ENCODE assay signal across 15 cellular contexts in genomic region chr7:68963547-68963946, GRCh38.
DNase-seq lines count a peak whose midpoint lies in the region; ATAC-seq, FAIRE-seq and TF ChIP-seq lines count a peak whose summit lies in the region.
"Had no signal": no experiment of that assay in that cellular context is flagged by ENCODE, and none has a peak within 500 bp of the region (broad histone marks: within the 10 kb centered on the region; RNA-seq: fewer than 3 reads in every experiment).

No MANE protein-coding gene starts in this region.

- H3K79me1 ChIP-seq in mesendoderm (ENCODE audit: low read length), result no peaks in the 10 kb centered on the region

- H3K27ac ChIP-seq in A549 (peak overlapping the region; percentile 51 to 80; a peak in 5 of 6 replicates), mesendoderm (ENCODE audit: low read depth, low read length) (no peak overlapping the region), aorta (ENCODE audit: low read depth in 1 of 2, low read length in 2 of 2) (no peak overlapping the region)
- H3K27ac ChIP-seq: stomach had no signal

- FAIRE-seq in A549 (lab: Jason Lieb, UNC) (no peak), bronchial epithelial cell (lab: Jason Lieb, UNC) (no peak)
- FAIRE-seq: A204.1 had no signal

- H4K5ac ChIP-seq in mesendoderm (ENCODE audit: low read length), result no peak overlapping the region

- TF ChIP-seq RAD21 in A549 (conservative IDR thresholded peaks at IDR 0.05 in 1 of 2, IDR thresholded peaks at IDR 0.05 in 1 of 2), result peak; percentile 18 to 34; a peak in 3 of 5 replicates

- H3K27me3 ChIP-seq in bronchial epithelial cell (ENCODE audit: control insufficient read depth, insufficient read depth, low read length) (no peaks in the 10 kb centered on the region), mesendoderm (ENCODE audit: insufficient read depth, low read length, poor library complexity) (no peaks in the 10 kb centered on the region), aorta (ENCODE audit: control insufficient read depth in 1 of 2, insufficient read depth in 2 of 2, low read length in 1 of 2) (no peaks in the 10 kb centered on the region)
- H3K27me3 ChIP-seq: stomach had no signal

- no peak overlapping the region for H3K4ac ChIP-seq in mesendoderm (ENCODE audit: low read depth, low read length)

- intact Hi-C loops in aorta (cut with DNase I), result no loop called here

- H3K4me3 ChIP-seq in A549 (no peak overlapping the region), bronchial epithelial cell (ENCODE audit: low read depth, low read length) (no peak overlapping the region), mesendoderm (ENCODE audit: low read length) (no peak overlapping the region), aorta (ENCODE audit: low read length in 2 of 2) (no peak overlapping the region)
- H3K4me3 ChIP-seq: stomach had no signal

- no peak overlapping the region for H2AK5ac ChIP-seq in mesendoderm (ENCODE audit: low read length)

- H3K9me3 ChIP-seq in A549 (peaks cover 3% of the 10 kb centered on the region; the same call in 1 of the 3 replicates), aorta (ENCODE audit: control insufficient read depth, low read length) (peaks cover 3% of the 10 kb centered on the region)

- no peak overlapping the region for H2BK5ac ChIP-seq in mesendoderm (ENCODE audit: low read length)

- peak in 1 of 2 experiments; percentile 71 for DNase-seq in A549 (ENCODE audit: low read depth in 1 of 2, low spot score in 1 of 2)
- peak; percentile 99 for DNase-seq in M059J (ENCODE audit: low read depth)
- DNase-seq in bronchial epithelial cell (ENCODE audit: low read depth), result peak; percentile 4
- peak; percentile 90 for DNase-seq in mesendoderm
- DNase-seq in stimulated activated naive CD8-positive, alpha-beta T cell treated with anti-CD3 and anti-CD28 coated beads, Interleukin-15, Interleukin-2, amounts not matched to agents 100 U/mL and 50 U/mL, for 24 hours, result no peak
- no peak for DNase-seq in aorta
- DNase-seq: Calu3, cerebellar nuclear complex, NCI-H2029, NCI-H774, stomach had no signal

- peak overlapping the region; percentile 48 for H3K4me2 ChIP-seq in A549
- H3K4me2 ChIP-seq in mesendoderm (ENCODE audit: low read length), result no peak overlapping the region

- H2BK15ac ChIP-seq in mesendoderm (replicated peaks; ENCODE audit: low read depth), result no peak overlapping the region

- POLR2A ChIA-PET in A549 (lab: Yijun Ruan, JAX), result no interaction called here

- no peak overlapping the region for H2BK120ac ChIP-seq in mesendoderm (ENCODE audit: low read depth, low read length)

- CTCF ChIA-PET in A549 (lab: Yijun Ruan, JAX), result interaction anchor here (0.9 to 1.4 kb wide), 2 partner anchors 9 to 84 kb away, joined by 3 read pairs; no protein-coding TSS in a partner anchor

- H3K79me2 ChIP-seq in mesendoderm (ENCODE audit: control insufficient read depth, insufficient read depth, low read length), result no peaks in the 10 kb centered on the region

- TF ChIP-seq EP300 in A549 (IDR thresholded peaks at IDR 0.05), result peak in 1 of 2 experiments; percentile 69; a peak in 2 of 5 replicates

- H3K23ac ChIP-seq in mesendoderm (ENCODE audit: low read length), result no peak overlapping the region

- no peak for TF ChIP-seq POLR2A in A549 (IDR thresholded peaks at IDR 0.05; ENCODE audit: low read length)

- H3K4me1 ChIP-seq in A549 (peaks cover 13% of the 10 kb centered on the region), mesendoderm (ENCODE audit: control insufficient read depth, low read depth, low read length) (no peaks in the 10 kb centered on the region), aorta (ENCODE audit: control insufficient read depth in 1 of 2, insufficient read depth in 2 of 2, low read length in 2 of 2) (no peaks in the 10 kb centered on the region)
- H3K4me1 ChIP-seq: stomach had no signal

- ATAC-seq in A549 (peak; percentile 77 to 94), GM18870 (IDR thresholded peaks at IDR 0.05; ENCODE audit: unreplicated experiment) (no peak), GM21737 (IDR thresholded peaks at IDR 0.05; ENCODE audit: unreplicated experiment) (no peak), aorta (ENCODE audit: low FRiP score) (no peak)
- ATAC-seq in stimulated activated naive CD8-positive, alpha-beta T cell treated with anti-CD3 and anti-CD28 coated beads, Interleukin-15, Interleukin-2, amounts not matched to agents 100 U/mL and 50 U/mL, for 24 hours, result no peak
- ATAC-seq: natural killer cell treated with Interleukin-12 subunit alpha and Interleukin-12 subunit beta and Interleukin-15 and Interleukin-18, amount 100 ng/mL, for 72 hours had no signal

- no peak overlapping the region for H3K9ac ChIP-seq in mesendoderm (ENCODE audit: low read length)

- no peak overlapping the region for H4K8ac ChIP-seq in mesendoderm (ENCODE audit: low read depth, low read length)

- no peak overlapping the region for H3K18ac ChIP-seq in mesendoderm (ENCODE audit: low read length)

- TF ChIP-seq CTCF in A549 (IDR thresholded peaks at IDR 0.05) (no peak), bronchial epithelial cell (IDR thresholded peaks at IDR 0.05; ENCODE audit: insufficient read depth, low read length, severe bottlenecking) (no peak)

- no peak overlapping the region for H3K56ac ChIP-seq in mesendoderm (ENCODE audit: low read length)

- H3K36me3 ChIP-seq in bronchial epithelial cell (ENCODE audit: control insufficient read depth, insufficient read depth, low read length) (no peaks in the 10 kb centered on the region), mesendoderm (ENCODE audit: control insufficient read depth, insufficient read depth, low read length) (no peaks in the 10 kb centered on the region), aorta (ENCODE audit: control insufficient read depth in 1 of 2, insufficient read depth in 2 of 2, low read length in 1 of 2) (peaks cover 0 to 2% of the 10 kb centered on the region in 2 donors)
- H3K36me3 ChIP-seq: stomach had no signal

- 10% methylated on average over 4 of the region's 4 CpGs for WGBS in A549 (ENCODE audit: missing lambda C conversion rate)
- no CpG with 5 or more reads among the region's 4 CpGs for WGBS in mesendoderm (ENCODE audit: extremely low coverage, insufficient coverage, low lambda C conversion rate)
- WGBS in aorta, 2 donors, result 52 to 53% methylated on average over 4 of the region's 4 CpGs

TF ChIP-seq in A549, 52 proteins besides CTCF, POLR2A, EP300 and RAD21:
- TF ChIP-seq HDAC2 (IDR thresholded peaks at IDR 0.05) (no peak), CBX2 (IDR thresholded peaks at IDR 0.05; ENCODE audit: borderline replicate concordance, low read depth) (no peak), JUNB (IDR thresholded peaks at IDR 0.05) (peak; percentile 60), RNF2 (IDR thresholded peaks at IDR 0.05; ENCODE audit: borderline replicate concordance, low read depth) (no peak), FOXS1 (CRISPR knock-in tag; IDR thresholded peaks at IDR 0.05) (no peak), CEBPB (IDR thresholded peaks at IDR 0.05) (peak in 1 of 2 experiments; percentile 75; a peak in 1 of 4 replicates), TP53 (CRISPR knock-in tag; IDR thresholded peaks at IDR 0.05) (no peak), RARB (CRISPR knock-in tag; IDR thresholded peaks at IDR 0.05) (0 out of 2 replicates have a peak, but pooled peaks have one; percentile 27), FOSL2 (IDR thresholded peaks at IDR 0.05) (peak; percentile 51; the same call in 1 of the 2 replicates), FOSL2 (CRISPR knock-in tag; IDR thresholded peaks at IDR 0.05) (peak; percentile 67), GATA3 (IDR thresholded peaks at IDR 0.05; ENCODE audit: borderline replicate concordance) (peak; percentile 93)

Comparison
In these comparisons a context has a peak if more than half of its experiments do, and no peak if none do; other contexts are left out.
1. ATAC-seq: peak in A549 (2 of 2); none in GM18870 (single experiment), GM21737 (single experiment), stimulated activated naive CD8-positive, alpha-beta T cell treated with anti-CD3 and anti-CD28 coated beads, Interleukin-15, Interleukin-2, amounts not matched to agents 100 U/mL and 50 U/mL, for 24 hours (single experiment) and aorta (single experiment).
2. DNase-seq: peak in M059J (single experiment), bronchial epithelial cell (single experiment) and mesendoderm (single experiment); none in stimulated activated naive CD8-positive, alpha-beta T cell treated with anti-CD3 and anti-CD28 coated beads, Interleukin-15, Interleukin-2, amounts not matched to agents 100 U/mL and 50 U/mL, for 24 hours (single experiment) and aorta (0 of 2).
3. H3K27ac ChIP-seq: peak in A549 (2 of 2); none in mesendoderm (single experiment) and aorta (0 of 2).